In genomic region chr2:195021704-195022513, GRCh38 we compare ENCODE assay signal across 12 cellular contexts.
A peak's percentile ranks its signal among the peaks of the same experiment; 100 is the strongest.
DNase-seq lines count a peak whose midpoint lies in the region; ATAC-seq and TF ChIP-seq lines count a peak whose summit lies in the region.
"Had no signal": no experiment of that assay in that cellular context is flagged by ENCODE, and none has a peak within 500 bp of the region (broad histone marks: within the 10 kb centered on the region; RNA-seq: fewer than 3 reads in every experiment).

No MANE protein-coding gene starts in this region.

- TF ChIP-seq CTCF in left ventricle myocardium inferior (IDR thresholded peaks at IDR 0.05; ENCODE audit: borderline replicate concordance) = no peak

- H3K4me1 ChIP-seq in left ventricle myocardium inferior = no peaks in the 10 kb centered on the region
- H3K4me1 ChIP-seq: suprapubic skin had no signal

- peaks cover 2% of the 10 kb centered on the region for H3K27me3 Mint-ChIP-seq in activated T-cell treated with anti-CD3 and anti-CD28 coated beads, Interleukin-2, amount 50 U/mL, for 4 hours (ENCODE audit: low read depth)

- no peak overlapping the region for H3K4me3 ChIP-seq in left ventricle myocardium inferior
- H3K4me3 ChIP-seq: suprapubic skin had no signal

- no peaks in the 10 kb centered on the region for H3K9me3 ChIP-seq in left ventricle myocardium inferior (replicated peaks)
- H3K9me3 ChIP-seq: suprapubic skin had no signal

- peak; percentile 51 to 81 for ATAC-seq in activated T-cell treated with anti-CD3 and anti-CD28 coated beads, Interleukin-2, amount 50 U/mL, for 4 hours
- ATAC-seq in HG02759 (IDR thresholded peaks at IDR 0.05; ENCODE audit: unreplicated experiment) = peak; percentile 87
- peak; percentile 85 for ATAC-seq in HG03571 (IDR thresholded peaks at IDR 0.05; ENCODE audit: unreplicated experiment)
- ATAC-seq in GM18873 (IDR thresholded peaks at IDR 0.05; ENCODE audit: low FRiP score, unreplicated experiment) = no peak

- H3K9me3 Mint-ChIP-seq in activated T-cell treated with anti-CD3 and anti-CD28 coated beads, Interleukin-2, amount 50 U/mL, for 4 hours = no peaks in the 10 kb centered on the region

- DNase-seq in activated T-cell treated with anti-CD3 and anti-CD28 coated beads, Interleukin-2, amount 50 U/mL, for 4 hours = no peak
- DNase-seq in activated T-cell treated with anti-CD3 and anti-CD28 coated beads, Interleukin-2, amount 50 U/mL, for 48 hours = no peak
- DNase-seq in superior temporal gyrus (ENCODE audit: extremely low spot score) (peak; percentile 41), NCI-H2196 treated with DMSO at 0.1 percent for 48 hours (lab: John Stamatoyannopoulos, UW; ENCODE audit: unreplicated experiment) (no peak), left ventricle myocardium inferior (no peak)
- DNase-seq: activated CD4-positive, alpha-beta T cell treated with anti-CD3 and anti-CD28 coated beads, Interleukin-2, amount 50 U/mL, for 1 hour; brain microvascular endothelial cell; stimulated activated CD4-positive, alpha-beta T cell treated with anti-CD3 and anti-CD28 coated beads, Interleukin-12 subunit alpha, Interleukin-12 subunit beta, amount 100 ng/mL, for 4 hours had no signal

- H3K27me3 ChIP-seq in left ventricle myocardium inferior (ENCODE audit: low read depth) = no peaks in the 10 kb centered on the region
- H3K27me3 ChIP-seq: brain microvascular endothelial cell, suprapubic skin had no signal

- no peak overlapping the region for H3K27ac ChIP-seq in left ventricle myocardium inferior (replicated peaks)
- H3K27ac ChIP-seq: brain microvascular endothelial cell, suprapubic skin had no signal

- no peaks in the 10 kb centered on the region for H3K36me3 Mint-ChIP-seq in activated T-cell treated with anti-CD3 and anti-CD28 coated beads, Interleukin-2, amount 50 U/mL, for 4 hours (ENCODE audit: insufficient read depth)

- peaks cover 9% of the 10 kb centered on the region for H3K4me1 Mint-ChIP-seq in activated T-cell treated with anti-CD3 and anti-CD28 coated beads, Interleukin-2, amount 50 U/mL, for 4 hours (ENCODE audit: low read depth)

- H3K36me3 ChIP-seq in left ventricle myocardium inferior = no peaks in the 10 kb centered on the region
- H3K36me3 ChIP-seq: brain microvascular endothelial cell, suprapubic skin had no signal

- H3K4me3 Mint-ChIP-seq in activated T-cell treated with anti-CD3 and anti-CD28 coated beads, Interleukin-2, amount 50 U/mL, for 4 hours = no peak overlapping the region

- intact Hi-C loops in left ventricle myocardium inferior (cut with micrococcal nuclease) = no loop called here
